ENCODE assay signal across 8 cellular contexts in the genomic region with DNA sequence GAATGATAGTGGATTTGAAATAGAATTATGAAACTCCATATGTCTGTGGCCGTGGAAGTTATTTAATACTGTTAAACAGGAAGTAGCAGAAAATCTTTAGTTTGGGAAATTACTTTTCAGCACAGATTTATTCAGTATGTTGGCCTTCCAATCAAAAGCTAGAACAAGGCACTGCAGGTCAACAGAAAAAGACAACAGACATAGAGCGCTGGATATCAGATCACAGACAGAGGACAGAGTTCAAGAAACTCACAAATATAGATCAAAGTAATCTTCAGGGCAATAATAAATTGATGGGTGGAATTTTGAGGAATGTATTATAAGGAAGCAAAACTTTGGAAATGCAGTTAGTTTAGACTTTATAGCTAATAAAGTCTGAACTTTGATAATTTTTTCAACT.
"Had no signal": no experiment of that assay in that cellular context is flagged by ENCODE, and none has a peak within 500 bp of the region (broad histone marks: within the 10 kb centered on the region; RNA-seq: fewer than 3 reads in every experiment).

No MANE protein-coding gene starts in this region.

- H3K27me3 Mint-ChIP-seq: IgD-negative memory B cell had no signal

- H3K36me3 Mint-ChIP-seq: IgD-negative memory B cell had no signal

- ATAC-seq: GM23338 had no signal

- H3K4me3 Mint-ChIP-seq: GM23338, H9, IgD-negative memory B cell had no signal

- H3K27ac Mint-ChIP-seq: GM23338, H9, IgD-negative memory B cell had no signal

- H3K9me3 Mint-ChIP-seq: GM23338, H9 had no signal

- DNase-seq: H9, HCEC 1CT, KBM-7 had no signal

- FAIRE-seq: H1, H54, HTR-8/SVneo had no signal

- H3K4me1 Mint-ChIP-seq: GM23338, H9, IgD-negative memory B cell had no signal

- H3K4me3 ChIP-seq: GM23338 had no signal
